In genomic region chr18:55239764-55240163, GRCh38 we compare ENCODE assay signal across 1 cellular context.
TF ChIP-seq lines count a peak whose summit lies in the region.

No MANE protein-coding gene starts in this region.

TF ChIP-seq in HepG2, 621 proteins besides CTCF, POLR2A, EP300 and RAD21 (continued from another document):
- no peak for TF ChIP-seq ZBTB37 (CRISPR knock-in tag; IDR thresholded peaks at IDR 0.05)
- TF ChIP-seq ELK4 (CRISPR knock-in tag; IDR thresholded peaks at IDR 0.05; ENCODE audit: borderline replicate concordance): no peak
- TF ChIP-seq THYN1 (CRISPR knock-in tag; IDR thresholded peaks at IDR 0.05; ENCODE audit: borderline replicate concordance, low read depth): no peak
- TF ChIP-seq ISX (CRISPR knock-in tag; conservative IDR thresholded peaks at IDR 0.05): no peak
- TF ChIP-seq ELF4 (CRISPR knock-in tag; IDR thresholded peaks at IDR 0.05; ENCODE audit: borderline replicate concordance): no peak
- no peak for TF ChIP-seq ZNF569 (CRISPR knock-in tag; IDR thresholded peaks at IDR 0.05; ENCODE audit: borderline replicate concordance)
- TF ChIP-seq PITX1 (CRISPR knock-in tag; IDR thresholded peaks at IDR 0.05): no peak
- no peak for TF ChIP-seq ZNF414 (CRISPR knock-in tag; IDR thresholded peaks at IDR 0.05)
- TF ChIP-seq ZNF850 (CRISPR knock-in tag; conservative IDR thresholded peaks at IDR 0.05): no peak
- TF ChIP-seq SRSF4 (IDR thresholded peaks at IDR 0.05; ENCODE audit: low read depth, low read length, poor library complexity, severe bottlenecking): no peak
- TF ChIP-seq ZNF235 (CRISPR knock-in tag; IDR thresholded peaks at IDR 0.05; ENCODE audit: borderline replicate concordance): no peak
TF ChIP-seq in HepG2: peak in this region for 0.
